Comparison of ENCODE assay signal across 16 cellular contexts in genomic region chr20:59645761-59646171, GRCh38. TPM values are rescaled to one million over a fixed set of nuclear protein-coding genes. Genes with fewer than 3 reads are reported as not detected.
DNase-seq lines count a peak whose midpoint lies in the region; ATAC-seq and TF ChIP-seq lines count a peak whose summit lies in the region.
"Had no signal": no experiment of that assay in that cellular context is flagged by ENCODE, and none has a peak within 500 bp of the region (broad histone marks: within the 10 kb centered on the region; RNA-seq: fewer than 3 reads in every experiment).

No MANE protein-coding gene starts in this region.

- ATAC-seq in activated CD8-positive, alpha-beta memory T cell treated with anti-CD3 and anti-CD28 coated beads, Interleukin-2, amount 10 ng/mL, durations not matched to agents 7 days and 5 days, result no peak
- ATAC-seq: natural killer cell treated with Interleukin-12 subunit alpha and Interleukin-12 subunit beta and Interleukin-15 and Interleukin-18, amount 100 ng/mL, for 72 hours had no signal

- H3K4me3 Mint-ChIP-seq in activated CD8-positive, alpha-beta memory T cell treated with anti-CD3 and anti-CD28 coated beads, Interleukin-2, amount 10 ng/mL, durations not matched to agents 7 days and 5 days, result no peak overlapping the region
- H3K4me3 Mint-ChIP-seq in activated CD4-positive, alpha-beta T cell treated with anti-CD3 and anti-CD28 coated beads, Interleukin-2, amount 10 ng/mL, durations not matched to agents 24 days and 14 days, result no peak overlapping the region
- H3K4me3 Mint-ChIP-seq: natural killer cell treated with Interleukin-12 subunit alpha and Interleukin-12 subunit beta and Interleukin-15 and Interleukin-18, amount 100 ng/mL, for 72 hours had no signal

- H3K9me3 Mint-ChIP-seq in activated CD8-positive, alpha-beta memory T cell treated with anti-CD3 and anti-CD28 coated beads, Interleukin-2, amount 10 ng/mL, durations not matched to agents 7 days and 5 days (ENCODE audit: low read depth), result peaks cover 2% of the 10 kb centered on the region
- no peaks in the 10 kb centered on the region for H3K9me3 Mint-ChIP-seq in activated CD4-positive, alpha-beta T cell treated with anti-CD3 and anti-CD28 coated beads, Interleukin-2, amount 10 ng/mL, durations not matched to agents 24 days and 14 days
- H3K9me3 Mint-ChIP-seq: natural killer cell treated with Interleukin-12 subunit alpha and Interleukin-12 subunit beta and Interleukin-15 and Interleukin-18, amount 100 ng/mL, for 72 hours had no signal

- no peak overlapping the region for H3K4me3 ChIP-seq in right atrium auricular region
- no peak overlapping the region for H3K4me3 ChIP-seq in vagina
- no peak overlapping the region for H3K4me3 ChIP-seq in H7 (ENCODE audit: insufficient read depth, low read depth, low read length)
- H3K4me3 ChIP-seq: smooth muscle cell, tibial nerve had no signal

- peak; percentile 14 for DNase-seq in activated CD8-positive, alpha-beta memory T cell treated with anti-CD3 and anti-CD28 coated beads, Interleukin-2, amount 10 ng/mL, durations not matched to agents 7 days and 5 days
- no peak for DNase-seq in activated CD8-positive, alpha-beta memory T cell treated with anti-CD3 and anti-CD28 coated beads, Interleukin-2, amount 50 U/mL, for 48 hours
- peak; percentile 50 for DNase-seq in right atrium auricular region (ENCODE audit: low spot score)
- peak; percentile 37 to 89 for DNase-seq in vagina (ENCODE audit: extremely low spot score in 2 of 2)
- no peak for DNase-seq in KBM-7
- DNase-seq in H7, result no peak
- no peak for DNase-seq in activated CD4-positive, alpha-beta T cell treated with anti-CD3 and anti-CD28 coated beads, Interleukin-2, amount 10 ng/mL, durations not matched to agents 24 days and 14 days
- DNase-seq: activated naive CD4-positive, alpha-beta T cell treated with Interleukin-2 at 50 U/mL for 16 hours; central memory CD4-positive, alpha-beta T cell; GF-D8; NCI-H146; T-helper 1 cell had no signal

- H3K27ac ChIP-seq in VCaP (no peak overlapping the region), right atrium auricular region (no peak overlapping the region), vagina (no peak overlapping the region)
- H3K27ac ChIP-seq: tibial nerve had no signal

- TF ChIP-seq CTCF in VCaP (conservative IDR thresholded peaks at IDR 0.05), result peak; percentile 82
- TF ChIP-seq CTCF in right atrium auricular region (IDR thresholded peaks at IDR 0.05), result peak in 1 of 2 donors; percentile 42
- TF ChIP-seq CTCF in vagina (IDR thresholded peaks at IDR 0.05), result no peak

- H3K27me3 ChIP-seq in right atrium auricular region, result no peaks in the 10 kb centered on the region
- no peaks in the 10 kb centered on the region for H3K27me3 ChIP-seq in vagina
- no peaks in the 10 kb centered on the region; the same call in 1 of the 2 replicates for H3K27me3 ChIP-seq in H7 (ENCODE audit: control insufficient read depth, insufficient read depth, low read length)
- H3K27me3 ChIP-seq: tibial nerve had no signal

- no peaks in the 10 kb centered on the region for H3K36me3 Mint-ChIP-seq in activated CD8-positive, alpha-beta memory T cell treated with anti-CD3 and anti-CD28 coated beads, Interleukin-2, amount 10 ng/mL, durations not matched to agents 7 days and 5 days
- H3K36me3 Mint-ChIP-seq in activated CD4-positive, alpha-beta T cell treated with anti-CD3 and anti-CD28 coated beads, Interleukin-2, amount 10 ng/mL, durations not matched to agents 24 days and 14 days (ENCODE audit: low read depth), result no peaks in the 10 kb centered on the region
- H3K36me3 Mint-ChIP-seq: natural killer cell treated with Interleukin-12 subunit alpha and Interleukin-12 subunit beta and Interleukin-15 and Interleukin-18, amount 100 ng/mL, for 72 hours had no signal

- H3K4me1 ChIP-seq in right atrium auricular region (peaks cover 0 to 5% of the 10 kb centered on the region in 2 donors), vagina (no peaks in the 10 kb centered on the region)
- H3K4me1 ChIP-seq: tibial nerve had no signal

- intact Hi-C loops in vagina (cut with DNase I), result no loop called here
- intact Hi-C loops in activated CD4-positive, alpha-beta T cell treated with anti-CD3 and anti-CD28 coated beads, Interleukin-2, amount 10 ng/mL, durations not matched to agents 24 days and 14 days (cut with micrococcal nuclease), result no loop called here

- TF ChIP-seq POLR2A in vagina (IDR thresholded peaks at IDR 0.05), result no peak

- CTCF ChIA-PET in activated CD8-positive, alpha-beta memory T cell treated with anti-CD3 and anti-CD28 coated beads, Interleukin-2, amount 10 ng/mL, durations not matched to agents 7 days and 5 days (lab: Charles Lee), result no interaction called here

- H3K4me1 Mint-ChIP-seq in activated CD8-positive, alpha-beta memory T cell treated with anti-CD3 and anti-CD28 coated beads, Interleukin-2, amount 10 ng/mL, durations not matched to agents 7 days and 5 days, result no peaks in the 10 kb centered on the region
- no peaks in the 10 kb centered on the region for H3K4me1 Mint-ChIP-seq in activated CD4-positive, alpha-beta T cell treated with anti-CD3 and anti-CD28 coated beads, Interleukin-2, amount 10 ng/mL, durations not matched to agents 24 days and 14 days

- no peak overlapping the region for H3K27ac Mint-ChIP-seq in activated CD8-positive, alpha-beta memory T cell treated with anti-CD3 and anti-CD28 coated beads, Interleukin-2, amount 10 ng/mL, durations not matched to agents 7 days and 5 days
- no peak overlapping the region for H3K27ac Mint-ChIP-seq in activated CD4-positive, alpha-beta T cell treated with anti-CD3 and anti-CD28 coated beads, Interleukin-2, amount 10 ng/mL, durations not matched to agents 24 days and 14 days
- H3K27ac Mint-ChIP-seq: natural killer cell treated with Interleukin-12 subunit alpha and Interleukin-12 subunit beta and Interleukin-15 and Interleukin-18, amount 100 ng/mL, for 72 hours had no signal

- peaks cover 5% of the 10 kb centered on the region for H3K27me3 Mint-ChIP-seq in activated CD8-positive, alpha-beta memory T cell treated with anti-CD3 and anti-CD28 coated beads, Interleukin-2, amount 10 ng/mL, durations not matched to agents 7 days and 5 days
- H3K27me3 Mint-ChIP-seq in activated CD4-positive, alpha-beta T cell treated with anti-CD3 and anti-CD28 coated beads, Interleukin-2, amount 10 ng/mL, durations not matched to agents 24 days and 14 days, result peaks cover 4% of the 10 kb centered on the region

- in situ Hi-C loops in KBM-7 (cut with MboI; ENCODE audit: low pct_unique_long_range_greater_than_20kb, low sequenced_read_pairs), result no loop called here

- H3K9me3 ChIP-seq in right atrium auricular region, result no peaks in the 10 kb centered on the region
- H3K9me3 ChIP-seq in vagina, result no peaks in the 10 kb centered on the region
- H3K9me3 ChIP-seq: tibial nerve had no signal

- no peaks in the 10 kb centered on the region for H3K36me3 ChIP-seq in right atrium auricular region
- H3K36me3 ChIP-seq in vagina, result no peaks in the 10 kb centered on the region
- no peaks in the 10 kb centered on the region for H3K36me3 ChIP-seq in H7 (replicated peaks; ENCODE audit: control insufficient read depth, insufficient read depth, low read length)
- H3K36me3 ChIP-seq: tibial nerve had no signal

RNA-seq across cellular contexts. Expression of gene PHACTR3, which starts 41.4 kb away (rescaled TPM):
- total RNA-seq in activated CD8-positive, alpha-beta memory T cell treated with anti-CD3 and anti-CD28 coated beads, Interleukin-2, amount 10 ng/mL, durations not matched to agents 7 days and 5 days, result not detected
- total RNA-seq in right atrium auricular region, result 10 to 100 TPM in 1 of 2 donors, under 1 TPM in 1; 0.86 to 24.2 TPM
- 8.3 TPM for total RNA-seq in vagina
- total RNA-seq in H7 (2014; rRNA removed; shearing (Covaris generic)), result 0.03 and 0.41 TPM in 2 replicates
- not detected in 2 replicates for total RNA-seq in activated CD4-positive, alpha-beta T cell treated with anti-CD3 and anti-CD28 coated beads, Interleukin-2, amount 10 ng/mL, durations not matched to agents 24 days and 14 days
- total RNA-seq: natural killer cell treated with Interleukin-12 subunit alpha and Interleukin-12 subunit beta and Interleukin-15 and Interleukin-18, amount 100 ng/mL, for 72 hours had no signal

Comparison
In these comparisons a context has a peak if more than half of its experiments do, and no peak if none do; other contexts are left out.
1. DNase-seq: peak in activated CD8-positive, alpha-beta memory T cell treated with anti-CD3 and anti-CD28 coated beads, Interleukin-2, amount 10 ng/mL, durations not matched to agents 7 days and 5 days (single experiment), right atrium auricular region (single experiment) and vagina (2 of 2); none in activated CD8-positive, alpha-beta memory T cell treated with anti-CD3 and anti-CD28 coated beads, Interleukin-2, amount 50 U/mL, for 48 hours (single experiment), KBM-7 (single experiment), H7 (single experiment) and activated CD4-positive, alpha-beta T cell treated with anti-CD3 and anti-CD28 coated beads, Interleukin-2, amount 10 ng/mL, durations not matched to agents 24 days and 14 days (single experiment).